Comparison of ENCODE assay signal across 12 cellular contexts in genomic region chr12:80551897-80552296, GRCh38.
DNase-seq lines count a peak whose midpoint lies in the region; ATAC-seq and TF ChIP-seq lines count a peak whose summit lies in the region.
"Had no signal": no experiment of that assay in that cellular context is flagged by ENCODE, and none has a peak within 500 bp of the region (broad histone marks: within the 10 kb centered on the region; RNA-seq: fewer than 3 reads in every experiment).

No MANE protein-coding gene starts in this region.

- H3K27ac Mint-ChIP-seq in CD4-positive, alpha-beta T cell, result no peak overlapping the region
- H3K27ac Mint-ChIP-seq: naive B cell had no signal

- H3K36me3 Mint-ChIP-seq in CD4-positive, alpha-beta T cell (ENCODE audit: low read depth), result no peaks in the 10 kb centered on the region
- H3K36me3 Mint-ChIP-seq: naive B cell had no signal

- ATAC-seq in omental fat pad (ENCODE audit: low FRiP score) (peak; percentile 94), HG02678 (IDR thresholded peaks at IDR 0.05; ENCODE audit: unreplicated experiment) (no peak)
- no peak for ATAC-seq in CD4-positive, alpha-beta T cell (ENCODE audit: poor library complexity)

- H3K9me3 Mint-ChIP-seq in CD4-positive, alpha-beta T cell, result no peaks in the 10 kb centered on the region
- H3K9me3 Mint-ChIP-seq: naive B cell had no signal

- H3K27ac ChIP-seq in colonic mucosa, result no peak overlapping the region
- H3K27ac ChIP-seq in CD4-positive, alpha-beta T cell (ENCODE audit: low read depth, low read length), result no peak overlapping the region

- H3K36me3 ChIP-seq in MG63 (peaks cover 14% of the 10 kb centered on the region), colonic mucosa (no peaks in the 10 kb centered on the region)

- H3K4me3 Mint-ChIP-seq in CD4-positive, alpha-beta T cell, result no peak overlapping the region
- H3K4me3 Mint-ChIP-seq: naive B cell had no signal

- CTCF ChIA-PET in CD4-positive, alpha-beta T cell (lab: Charles Lee), result no interaction called here

- no peaks in the 10 kb centered on the region for H3K4me1 Mint-ChIP-seq in CD4-positive, alpha-beta T cell (ENCODE audit: low read depth)
- H3K4me1 Mint-ChIP-seq: naive B cell had no signal

- intact Hi-C loops in colonic mucosa (cut with DNase I), result no loop called here
- intact Hi-C loops in CD4-positive, alpha-beta T cell (cut with DNase I, micrococcal nuclease), result no loop called here

- DNase-seq in DMS 273 (lab: John Stamatoyannopoulos, UW; ENCODE audit: unreplicated experiment) (peak; percentile 61), MG63 (peak; percentile 71), colonic mucosa (peak; percentile 19), omental fat pad (ENCODE audit: low spot score) (no peak), UCSD-AML1 (lab: John Stamatoyannopoulos, UW; ENCODE audit: unreplicated experiment) (no peak)
- no peak for DNase-seq in activated CD4-positive, alpha-beta T cell treated with anti-CD3 and anti-CD28 coated beads for 4 hours
- no peak for DNase-seq in CD4-positive, alpha-beta T cell
- DNase-seq: activated naive CD4-positive, alpha-beta T cell treated with Interleukin-2 at 50 U/mL for 16 hours; naive B cell; NCI-H2081 treated with DMSO at 0.1 percent for 48 hours; stimulated activated CD4-positive, alpha-beta T cell treated with anti-CD3 and anti-CD28 coated beads, Interleukin-4, amount 100 ng/mL, for 1 hour had no signal

- H3K27me3 ChIP-seq in MG63, result no peaks in the 10 kb centered on the region
- no peaks in the 10 kb centered on the region for H3K27me3 ChIP-seq in colonic mucosa
- no peaks in the 10 kb centered on the region for H3K27me3 ChIP-seq in CD4-positive, alpha-beta T cell (ENCODE audit: control insufficient read depth, insufficient read depth, low read length)

- no peaks in the 10 kb centered on the region for H3K27me3 Mint-ChIP-seq in CD4-positive, alpha-beta T cell
- H3K27me3 Mint-ChIP-seq: naive B cell had no signal

- H3K4me1 ChIP-seq in colonic mucosa, result no peaks in the 10 kb centered on the region

- TF ChIP-seq CTCF in colonic mucosa (IDR thresholded peaks at IDR 0.05) (no peak), omental fat pad (IDR thresholded peaks at IDR 0.05) (no peak)
- TF ChIP-seq CTCF in CD4-positive, alpha-beta T cell (IDR thresholded peaks at IDR 0.05), result no peak

- POLR2A ChIA-PET in CD4-positive, alpha-beta T cell (lab: Charles Lee), result no interaction called here

- H3K9ac ChIP-seq in colonic mucosa (ENCODE audit: low read depth in 2 of 2, low read length in 2 of 2), result no peak overlapping the region

- H3K4me3 ChIP-seq in MG63, result no peak overlapping the region
- H3K4me3 ChIP-seq in colonic mucosa, result no peak overlapping the region

- H3K9me3 ChIP-seq in MG63 (no peaks in the 10 kb centered on the region), colonic mucosa (no peaks in the 10 kb centered on the region)
- H3K9me3 ChIP-seq in CD4-positive, alpha-beta T cell (ENCODE audit: control insufficient read depth, low read length), result no peaks in the 10 kb centered on the region

Comparison
In these comparisons a context has a peak if more than half of its experiments do, and no peak if none do; other contexts are left out.
1. DNase-seq: peak in DMS 273 (single experiment), MG63 (single experiment) and colonic mucosa (single experiment); none in omental fat pad (single experiment), UCSD-AML1 (single experiment), activated CD4-positive, alpha-beta T cell treated with anti-CD3 and anti-CD28 coated beads for 4 hours (0 of 2) and CD4-positive, alpha-beta T cell (0 of 10).